Comparison of ENCODE assay signal across 8 cellular contexts in the genomic region with DNA sequence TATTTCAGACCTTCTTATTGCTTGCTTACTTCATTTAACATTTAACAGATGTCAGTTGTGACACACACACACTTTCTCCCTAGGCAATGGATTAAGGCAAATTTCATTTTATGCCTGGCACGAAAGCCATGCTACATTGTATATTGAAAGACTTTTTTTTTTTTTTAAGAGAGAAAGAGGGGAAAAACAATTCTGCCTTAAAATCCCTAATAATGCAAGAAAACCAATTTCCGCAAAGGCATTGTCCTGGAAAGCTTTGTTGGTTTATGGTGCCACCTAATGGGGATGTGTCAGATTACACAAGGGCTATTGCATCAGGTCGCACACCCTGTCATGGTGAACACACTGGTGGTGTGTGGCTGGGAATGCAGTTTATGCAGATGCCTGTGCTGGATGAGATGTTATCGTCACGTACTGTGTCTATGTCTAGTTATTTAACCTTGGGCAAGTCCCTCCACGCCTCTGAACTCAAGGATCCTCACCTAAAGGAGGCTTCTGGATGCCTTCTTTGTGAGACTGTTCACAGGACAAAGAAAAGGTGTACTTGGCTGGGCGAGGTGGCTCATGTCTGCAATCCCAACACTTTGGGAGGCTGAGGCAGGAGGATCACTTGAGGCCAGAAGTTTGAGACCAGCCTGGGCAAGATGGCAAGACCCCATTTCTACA. TPM values are rescaled to one million over a fixed set of nuclear protein-coding genes. Genes with fewer than 3 reads are reported as not detected.
A peak's percentile ranks its signal among the peaks of the same experiment; 100 is the strongest.
DNase-seq lines count a peak whose midpoint lies in the region; TF ChIP-seq lines count a peak whose summit lies in the region.

No MANE protein-coding gene starts in this region.

- TF ChIP-seq CTCF in LNCaP clone FGC (IDR thresholded peaks at IDR 0.05; ENCODE audit: control insufficient read depth, extremely low read depth, insufficient read depth) (peak; percentile 95), type B pancreatic cell (conservative IDR thresholded peaks at IDR 0.05) (peak; percentile 94)

- H2BK120ac ChIP-seq in trophoblast cell (ENCODE audit: insufficient read depth, low read length, poor library complexity) = no peak overlapping the region

- no peaks in the 10 kb centered on the region for H3K9me2 ChIP-seq in GM23248 (ENCODE audit: insufficient read depth)

- peak overlapping the region; percentile 86 for H3K27ac Mint-ChIP-seq in type B pancreatic cell

- no peak overlapping the region for H3K14ac ChIP-seq in trophoblast cell (ENCODE audit: low read length)

- H3K9ac ChIP-seq in GM23248 (peak overlapping the region; percentile 64), trophoblast cell (ENCODE audit: low read length) (no peak overlapping the region)

- no peaks in the 10 kb centered on the region for H3K79me1 ChIP-seq in trophoblast cell (ENCODE audit: low read length)

- H4K8ac ChIP-seq in trophoblast cell (ENCODE audit: low read depth, low read length) = no peak overlapping the region

- peaks cover 10% of the 10 kb centered on the region for H3F3A ChIP-seq in GM23248 (ENCODE audit: insufficient read depth)

- no peak overlapping the region for H3K18ac ChIP-seq in trophoblast cell (ENCODE audit: low read length)

- H3K27me3 Mint-ChIP-seq in type B pancreatic cell = peaks cover 16% of the 10 kb centered on the region

- peak overlapping the region; percentile 42 for H3K4me3 Mint-ChIP-seq in type B pancreatic cell

- H3K27me3 ChIP-seq in GM23248 (replicated peaks; ENCODE audit: insufficient read depth) = no peaks in the 10 kb centered on the region
- H3K27me3 ChIP-seq in SJCRH30 = no peaks in the 10 kb centered on the region
- no peaks in the 10 kb centered on the region for H3K27me3 ChIP-seq in trophoblast cell (ENCODE audit: insufficient read depth, low read length)

- WGBS in GM23248 (ENCODE audit: low coverage in 1 of 2, low lambda C conversion rate in 2 of 2, missing lambda C conversion rate in 2 of 2), 2 experiments = 8 to 9% methylated on average over 7 of the region's 7 CpGs
- WGBS in trophoblast cell (ENCODE audit: extremely low coverage, insufficient coverage, insufficient read length) = no CpG with 5 or more reads among the region's 7 CpGs

- H3K4me3 ChIP-seq in GM23248 (peak overlapping the region; percentile 55), LNCaP clone FGC (ENCODE audit: low read depth, low read length) (no peak overlapping the region), SJCRH30 (no peak overlapping the region), trophoblast cell (ENCODE audit: low read depth, low read length) (no peak overlapping the region)

- H3K4me1 ChIP-seq in GM23248 (ENCODE audit: insufficient read depth) (peaks cover 14% of the 10 kb centered on the region), SJCRH30 (no peaks in the 10 kb centered on the region), trophoblast cell (ENCODE audit: control insufficient read depth in 1 of 2, insufficient read depth in 2 of 2, low read length in 2 of 2) (no peaks in the 10 kb centered on the region)

- in situ Hi-C loops in GM23248 (cut with MboI) = loop anchor here (10.0 kb wide), 1 partner anchor 256 kb away; no protein-coding TSS in a partner anchor

- H3K36me3 Mint-ChIP-seq in type B pancreatic cell = no peaks in the 10 kb centered on the region

- peak; percentile 89 for DNase-seq in EH (ENCODE audit: low read depth)
- DNase-seq in GM23248 = peak; percentile 91
- DNase-seq in LNCaP clone FGC (ENCODE audit: low read depth) = peak; percentile 55
- peak; percentile 52 to 85 for DNase-seq in SJCRH30
- peak; percentile 58 for DNase-seq in activated gamma-delta T cell treated with anti-CD3 and anti-CD28 coated beads, Interleukin-2, amount 50 U/mL, for 16 hours (ENCODE audit: low read depth)
- peak; percentile 72 for DNase-seq in globus pallidus (ENCODE audit: low spot score)
- DNase-seq in trophoblast cell = peak; percentile 96 to 99
- DNase-seq in type B pancreatic cell (ENCODE audit: extremely low spot score, unreplicated experiment) = peak; percentile 78

- H2BK5ac ChIP-seq in trophoblast cell (ENCODE audit: low read depth, low read length, poor library complexity) = no peak overlapping the region

- H3K36me3 ChIP-seq in GM23248 (ENCODE audit: low read depth) (no peaks in the 10 kb centered on the region), SJCRH30 (no peaks in the 10 kb centered on the region), trophoblast cell (ENCODE audit: control insufficient read depth in 1 of 2, insufficient read depth in 2 of 2, low read length in 2 of 2) (no peaks in the 10 kb centered on the region)

- no peak overlapping the region for H2AK5ac ChIP-seq in trophoblast cell (ENCODE audit: low read length)

- no peaks in the 10 kb centered on the region for H4K20me1 ChIP-seq in GM23248 (ENCODE audit: insufficient read depth)

- no peak overlapping the region for H4K91ac ChIP-seq in trophoblast cell (ENCODE audit: low read depth, low read length)

- no peak overlapping the region for H3K23ac ChIP-seq in trophoblast cell (ENCODE audit: low read length)

- H3K79me2 ChIP-seq in GM23248 (ENCODE audit: insufficient read depth) (no peaks in the 10 kb centered on the region), trophoblast cell (ENCODE audit: control insufficient read depth, insufficient read depth, low read length, poor library complexity) (no peaks in the 10 kb centered on the region)

- no peak overlapping the region for H3K27ac ChIP-seq in GM23248
- no peak overlapping the region for H3K27ac ChIP-seq in SJCRH30
- no peak overlapping the region for H3K27ac ChIP-seq in trophoblast cell (ENCODE audit: low read depth, low read length)

- H3K4me1 Mint-ChIP-seq in type B pancreatic cell (ENCODE audit: unreplicated experiment) = peaks cover 7% of the 10 kb centered on the region

- H3K9me3 ChIP-seq in GM23248 (ENCODE audit: low read depth) (no peaks in the 10 kb centered on the region), SJCRH30 (replicated peaks) (0 out of 2 replicates have a peak, but pooled peaks cover 3% of the 10 kb centered on the region), trophoblast cell (ENCODE audit: insufficient read depth, low read depth, low read length) (no peaks in the 10 kb centered on the region)

- H4K12ac ChIP-seq in trophoblast cell (ENCODE audit: low read depth, low read length) = no peak overlapping the region

- H3K9me3 Mint-ChIP-seq in type B pancreatic cell = peaks cover 8% of the 10 kb centered on the region

- H2BK12ac ChIP-seq in trophoblast cell (ENCODE audit: low read length) = no peak overlapping the region

- no peak overlapping the region for H3K4ac ChIP-seq in trophoblast cell (ENCODE audit: low read depth, low read length)

- H2AFZ ChIP-seq in GM23248 = peak overlapping the region; percentile 96
- no peak overlapping the region for H2AFZ ChIP-seq in trophoblast cell (ENCODE audit: insufficient read depth, low read length, poor library complexity)

- H3K4me2 ChIP-seq in GM23248 (ENCODE audit: unreplicated experiment) = peak overlapping the region; percentile 84
- H3K4me2 ChIP-seq in trophoblast cell (ENCODE audit: low read length) = no peak overlapping the region

RNA-seq across cellular contexts. Expression of gene RFTN1, which starts 37.3 kb away (rescaled TPM):
- 62.3 and 77.7 TPM in 2 replicates for total RNA-seq in GM23248 (2014; rRNA removed; shearing (Covaris generic))
- 42.9 and 43.1 TPM in 2 replicates for polyA plus RNA-seq in GM23248 (2016; fragmentation: Nextera tagmentation; extraction: Ambion mirVana)
- 17.0 and 20.1 TPM in 2 replicates for total RNA-seq in SJCRH30 (2014; rRNA removed; shearing (Covaris generic))
- polyA plus RNA-seq in trophoblast cell (2013) = 5.4 and 5.8 TPM in 2 replicates
- 9.8 and 18.3 TPM in 2 replicates for total RNA-seq in type B pancreatic cell (ENCODE audit: low replicate concordance)

RNA-seq across cellular contexts. Expression of gene DAZL, which starts 54.4 kb away (rescaled TPM):
- total RNA-seq in GM23248 (2014; rRNA removed; shearing (Covaris generic)) = not detected in 2 replicates
- not detected in 2 replicates for polyA plus RNA-seq in GM23248 (2016; fragmentation: Nextera tagmentation; extraction: Ambion mirVana)
- not detected in 2 replicates for total RNA-seq in SJCRH30 (2014; rRNA removed; shearing (Covaris generic))
- 0.08 and 0.10 TPM in 2 replicates for polyA plus RNA-seq in trophoblast cell (2013)
- total RNA-seq in type B pancreatic cell (ENCODE audit: low replicate concordance) = not detected in 2 replicates
